ENCODE assay signal across 8 cellular contexts in genomic region chr2:117785740-117786139, GRCh38. TPM values are rescaled to one million over a fixed set of nuclear protein-coding genes. Genes with fewer than 3 reads are reported as not detected.
DNase-seq lines count a peak whose midpoint lies in the region; ATAC-seq and TF ChIP-seq lines count a peak whose summit lies in the region.

No MANE protein-coding gene starts in this region.

- no peak overlapping the region for H3K4me3 Mint-ChIP-seq in activated naive CD4-positive, alpha-beta T cell treated with anti-CD3 and anti-CD28 coated beads for 36 hours

- H3K27me3 Mint-ChIP-seq in activated naive CD4-positive, alpha-beta T cell treated with anti-CD3 and anti-CD28 coated beads for 36 hours (ENCODE audit: low read depth), result no peaks in the 10 kb centered on the region

- ATAC-seq in HG03175 (IDR thresholded peaks at IDR 0.05; ENCODE audit: unreplicated experiment) (peak; percentile 74), GM21381 (IDR thresholded peaks at IDR 0.05; ENCODE audit: unreplicated experiment) (no peak)

- H3K36me3 ChIP-seq in BJ (ENCODE audit: control insufficient read depth, insufficient read depth, low read length), result no peaks in the 10 kb centered on the region

- H3K27me3 ChIP-seq in BJ (ENCODE audit: control insufficient read depth, insufficient read depth, low read length), result no peaks in the 10 kb centered on the region

- H3K36me3 Mint-ChIP-seq in activated naive CD4-positive, alpha-beta T cell treated with anti-CD3 and anti-CD28 coated beads for 36 hours (ENCODE audit: low read depth), result no peaks in the 10 kb centered on the region

- no peak overlapping the region for H3K27ac Mint-ChIP-seq in activated naive CD4-positive, alpha-beta T cell treated with anti-CD3 and anti-CD28 coated beads for 36 hours

- DNase-seq in BJ (ENCODE audit: low read depth) (no peak), NCI-H524 treated with DMSO at 0.1 percent for 48 hours (lab: John Stamatoyannopoulos, UW) (peak; percentile 7), iPS-NIHi7 (ENCODE audit: extremely low spot score) (peak; percentile 53)
- DNase-seq in activated naive CD4-positive, alpha-beta T cell treated with anti-CD3 and anti-CD28 coated beads for 36 hours, result peak; percentile 57
- DNase-seq in stimulated activated CD8-positive, alpha-beta memory T cell treated with anti-CD3 and anti-CD28 coated beads, Interleukin-15, amount 100 ng/mL, for 1 hour (ENCODE audit: low read depth), result peak; percentile 14

- H3K4me1 Mint-ChIP-seq in activated naive CD4-positive, alpha-beta T cell treated with anti-CD3 and anti-CD28 coated beads for 36 hours (ENCODE audit: low read depth), result no peaks in the 10 kb centered on the region

- H3K9me3 Mint-ChIP-seq in activated naive CD4-positive, alpha-beta T cell treated with anti-CD3 and anti-CD28 coated beads for 36 hours, result peaks cover 10% of the 10 kb centered on the region

- H3K4me3 ChIP-seq in BJ (ENCODE audit: low read depth, low read length), result no peak overlapping the region
- H3K4me3 ChIP-seq in GM12875 (ENCODE audit: low read depth, low read length), result no peak overlapping the region

- CTCF ChIA-PET in BJ (lab: Yijun Ruan, JAX), result interaction anchor here (0.7 to 2.3 kb wide), 7 partner anchors 9 to 143 kb away, joined by 3 to 11 read pairs (median 7); partner anchors contain the start of gene DDX18
- CTCF ChIA-PET in activated naive CD4-positive, alpha-beta T cell treated with anti-CD3 and anti-CD28 coated beads for 36 hours (lab: Charles Lee), result interaction anchor here (0.6 to 1.5 kb wide), 5 partner anchors 18 to 316 kb away, joined by 3 to 4 read pairs (median 3); partner anchors contain the start of gene DDX18

- intact Hi-C loops in activated naive CD4-positive, alpha-beta T cell treated with anti-CD3 and anti-CD28 coated beads for 36 hours (cut with micrococcal nuclease), result loop anchor here (1.0 kb wide), 1 partner anchor 315 kb away; no protein-coding TSS in a partner anchor

- TF ChIP-seq CTCF in BJ (IDR thresholded peaks at IDR 0.05; ENCODE audit: insufficient read depth, low read depth, low read length), result peak; percentile 70
- peak; percentile 61 for TF ChIP-seq CTCF in GM12875 (IDR thresholded peaks at IDR 0.05; ENCODE audit: borderline replicate concordance, insufficient read depth, low read depth, low read length)

- POLR2A ChIA-PET in BJ (lab: Charles Lee), result no interaction called here

RNA-seq across cellular contexts. Expression of gene DDX18, which starts 28.8 kb away (rescaled TPM):
- 30.9 and 42.8 TPM in 2 replicates for polyA plus RNA-seq in BJ (2011; rRNA removed)
- polyA minus RNA-seq in BJ (2011; rRNA and poly(A)+ RNA removed), result 19.5 and 20.9 TPM in 2 replicates
- 100 to 1,000 TPM; 106 to 119 TPM for total RNA-seq in activated naive CD4-positive, alpha-beta T cell treated with anti-CD3 and anti-CD28 coated beads for 36 hours
